In the genomic region with DNA sequence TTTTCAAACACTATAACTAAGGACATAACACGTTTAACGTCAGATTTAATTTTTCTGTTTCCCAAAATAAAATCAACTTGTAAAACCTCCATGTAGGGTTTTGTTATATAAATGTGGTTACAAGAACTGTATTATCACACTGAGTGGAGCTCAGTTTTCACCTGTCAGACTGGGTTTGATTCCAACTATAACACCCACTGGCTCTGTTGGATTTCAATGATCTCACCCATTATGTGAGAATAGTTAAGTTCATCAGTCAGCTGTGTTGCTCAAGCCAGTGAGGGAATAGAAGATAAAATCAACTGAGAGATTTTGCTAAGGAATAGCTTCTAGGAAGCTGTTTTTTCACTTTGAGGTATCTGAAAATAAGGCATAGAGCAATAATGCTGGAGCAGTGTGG, we compare ENCODE assay signal across 18 cellular contexts. TPM values are rescaled to one million over a fixed set of nuclear protein-coding genes. Genes with fewer than 3 reads are reported as not detected.
DNase-seq lines count a peak whose midpoint lies in the region; ATAC-seq lines count a peak whose summit lies in the region.
"Had no signal": no experiment of that assay in that cellular context is flagged by ENCODE, and none has a peak within 500 bp of the region (broad histone marks: within the 10 kb centered on the region; RNA-seq: fewer than 3 reads in every experiment).

No MANE protein-coding gene starts in this region.

- no peak overlapping the region for H3K27ac Mint-ChIP-seq in activated T-helper 1 cell treated with anti-CD3 and anti-CD28 coated beads, Interleukin-12 subunit alpha, Interleukin-12 subunit beta, Interleukin-2, Interleukin-4 antibody, amounts not matched to agents 30 ng/mL and 10 ng/mL and 1 ng/mL, durations not matched to agents 14 hours and 24 hours and 36 hours
- H3K27ac Mint-ChIP-seq: CD14-positive monocyte; CD4-positive, alpha-beta T cell; CD8-positive, alpha-beta memory T cell had no signal

- H3K27me3 Mint-ChIP-seq in activated T-helper 1 cell treated with anti-CD3 and anti-CD28 coated beads, Interleukin-12 subunit alpha, Interleukin-12 subunit beta, Interleukin-2, Interleukin-4 antibody, amounts not matched to agents 30 ng/mL and 10 ng/mL and 1 ng/mL, durations not matched to agents 14 hours and 24 hours and 36 hours (ENCODE audit: insufficient read depth): no peaks in the 10 kb centered on the region
- H3K27me3 Mint-ChIP-seq: CD4-positive, alpha-beta T cell; CD8-positive, alpha-beta memory T cell had no signal

- H3K4me1 Mint-ChIP-seq in activated T-helper 1 cell treated with anti-CD3 and anti-CD28 coated beads, Interleukin-12 subunit alpha, Interleukin-12 subunit beta, Interleukin-2, Interleukin-4 antibody, amounts not matched to agents 30 ng/mL and 10 ng/mL and 1 ng/mL, durations not matched to agents 14 hours and 24 hours and 36 hours (ENCODE audit: low read depth): no peaks in the 10 kb centered on the region
- H3K4me1 Mint-ChIP-seq: CD14-positive monocyte; CD8-positive, alpha-beta memory T cell had no signal

- H3K4me3 Mint-ChIP-seq in activated T-helper 1 cell treated with anti-CD3 and anti-CD28 coated beads, Interleukin-12 subunit alpha, Interleukin-12 subunit beta, Interleukin-2, Interleukin-4 antibody, amounts not matched to agents 30 ng/mL and 10 ng/mL and 1 ng/mL, durations not matched to agents 14 hours and 24 hours and 36 hours: no peak overlapping the region
- H3K4me3 Mint-ChIP-seq: CD14-positive monocyte; CD4-positive, alpha-beta T cell; CD8-positive, alpha-beta memory T cell had no signal

- H3K27ac ChIP-seq in angular gyrus (ENCODE audit: low read depth, low read length): peak overlapping the region; percentile 50
- H3K27ac ChIP-seq: BLaER1 treated with 17β-estradiol and CSF1 and Interleukin-3, amounts not matched to agents 10 nM and 100 nM had no signal

- H3K36me3 Mint-ChIP-seq in activated T-helper 1 cell treated with anti-CD3 and anti-CD28 coated beads, Interleukin-12 subunit alpha, Interleukin-12 subunit beta, Interleukin-2, Interleukin-4 antibody, amounts not matched to agents 30 ng/mL and 10 ng/mL and 1 ng/mL, durations not matched to agents 14 hours and 24 hours and 36 hours (ENCODE audit: low read depth): no peaks in the 10 kb centered on the region
- H3K36me3 Mint-ChIP-seq: CD14-positive monocyte; CD8-positive, alpha-beta memory T cell had no signal

- H3K9me3 Mint-ChIP-seq in activated T-helper 1 cell treated with anti-CD3 and anti-CD28 coated beads, Interleukin-12 subunit alpha, Interleukin-12 subunit beta, Interleukin-2, Interleukin-4 antibody, amounts not matched to agents 30 ng/mL and 10 ng/mL and 1 ng/mL, durations not matched to agents 14 hours and 24 hours and 36 hours: no peaks in the 10 kb centered on the region
- H3K9me3 Mint-ChIP-seq: CD4-positive, alpha-beta T cell had no signal

- DNase-seq in NCI-H345 (lab: John Stamatoyannopoulos, UW) (peak; percentile 22), putamen (ENCODE audit: low spot score) (peak; percentile 61), NCI-H2171 treated with DMSO at 0.1 percent for 48 hours (lab: John Stamatoyannopoulos, UW) (no peak)
- no peak for DNase-seq in activated T-helper 1 cell treated with anti-CD3 and anti-CD28 coated beads, Interleukin-12 subunit alpha, Interleukin-12 subunit beta, Interleukin-2, Interleukin-4 antibody, amounts not matched to agents 30 ng/mL and 10 ng/mL and 1 ng/mL, durations not matched to agents 14 hours and 24 hours and 36 hours (ENCODE audit: low spot score)
- DNase-seq: BE2C; CD4-positive, alpha-beta T cell; CD8-positive, alpha-beta memory T cell; DMS53; DMS79 treated with DMSO at 0.1 percent for 48 hours; GF-D8; GOT3 had no signal

- intact Hi-C loops in activated T-helper 1 cell treated with anti-CD3 and anti-CD28 coated beads, Interleukin-12 subunit alpha, Interleukin-12 subunit beta, Interleukin-2, Interleukin-4 antibody, amounts not matched to agents 30 ng/mL and 10 ng/mL and 1 ng/mL, durations not matched to agents 14 hours and 24 hours and 36 hours (cut with micrococcal nuclease): no loop called here

- no peak for ATAC-seq in GM18867 (IDR thresholded peaks at IDR 0.05; ENCODE audit: unreplicated experiment)

RNA-seq across cellular contexts. Expression of gene OR52R1, which starts 5.1 kb away (rescaled TPM):
- total RNA-seq in activated T-helper 1 cell treated with anti-CD3 and anti-CD28 coated beads, Interleukin-12 subunit alpha, Interleukin-12 subunit beta, Interleukin-2, Interleukin-4 antibody, amounts not matched to agents 30 ng/mL and 10 ng/mL and 1 ng/mL, durations not matched to agents 14 hours and 24 hours and 36 hours: not detected in 2 replicates
- total RNA-seq: A172; CD4-positive, alpha-beta T cell; CD8-positive, alpha-beta memory T cell; Daoy; G401 had no signal

RNA-seq across cellular contexts. Expression of gene OR51F2, which starts 11.9 kb away (rescaled TPM):
- total RNA-seq in activated T-helper 1 cell treated with anti-CD3 and anti-CD28 coated beads, Interleukin-12 subunit alpha, Interleukin-12 subunit beta, Interleukin-2, Interleukin-4 antibody, amounts not matched to agents 30 ng/mL and 10 ng/mL and 1 ng/mL, durations not matched to agents 14 hours and 24 hours and 36 hours: not detected in 2 replicates
- total RNA-seq: A172; CD4-positive, alpha-beta T cell; CD8-positive, alpha-beta memory T cell; Daoy; G401 had no signal

RNA-seq across cellular contexts. Expression of gene OR51F1, which starts 39.5 kb away (rescaled TPM):
- not detected in 2 replicates for total RNA-seq in activated T-helper 1 cell treated with anti-CD3 and anti-CD28 coated beads, Interleukin-12 subunit alpha, Interleukin-12 subunit beta, Interleukin-2, Interleukin-4 antibody, amounts not matched to agents 30 ng/mL and 10 ng/mL and 1 ng/mL, durations not matched to agents 14 hours and 24 hours and 36 hours
- total RNA-seq: A172; CD4-positive, alpha-beta T cell; CD8-positive, alpha-beta memory T cell; Daoy; G401 had no signal

RNA-seq across cellular contexts. Expression of gene OR51S1, which starts 39.8 kb away (rescaled TPM):
- total RNA-seq in activated T-helper 1 cell treated with anti-CD3 and anti-CD28 coated beads, Interleukin-12 subunit alpha, Interleukin-12 subunit beta, Interleukin-2, Interleukin-4 antibody, amounts not matched to agents 30 ng/mL and 10 ng/mL and 1 ng/mL, durations not matched to agents 14 hours and 24 hours and 36 hours: not detected in 2 replicates
- total RNA-seq: A172; CD4-positive, alpha-beta T cell; CD8-positive, alpha-beta memory T cell; Daoy; G401 had no signal

Comparison
In these comparisons a context has a peak if more than half of its experiments do, and no peak if none do; other contexts are left out.
1. DNase-seq: peak in NCI-H345 (single experiment) and putamen (single experiment); none in activated T-helper 1 cell treated with anti-CD3 and anti-CD28 coated beads, Interleukin-12 subunit alpha, Interleukin-12 subunit beta, Interleukin-2, Interleukin-4 antibody, amounts not matched to agents 30 ng/mL and 10 ng/mL and 1 ng/mL, durations not matched to agents 14 hours and 24 hours and 36 hours (single experiment) and NCI-H2171 treated with DMSO at 0.1 percent for 48 hours (single experiment).